ENCODE assay signal across 8 cellular contexts in genomic region chr1:222643937-222644648, GRCh38.
DNase-seq lines count a peak whose midpoint lies in the region; ATAC-seq and TF ChIP-seq lines count a peak whose summit lies in the region.

No MANE protein-coding gene starts in this region.

- peak; percentile 98 for DNase-seq in AG10803 (ENCODE audit: low read depth)
- DNase-seq in NCI-H345 treated with DMSO at 0.1 percent for 48 hours (lab: John Stamatoyannopoulos, UW; ENCODE audit: unreplicated experiment) = peak; percentile 92
- DNase-seq in activated CD4-positive, CD25-positive, alpha-beta regulatory T cell treated with anti-CD3 and anti-CD28 coated beads, Interleukin-2, amount 50 U/mL, for 16 hours (ENCODE audit: low read depth, low spot score) = peak; percentile 93
- DNase-seq in central memory CD8-positive, alpha-beta T cell (ENCODE audit: low spot score in 2 of 2) = peak; percentile 93 to 98
- peak; percentile 99 for DNase-seq in inferior parietal cortex (ENCODE audit: extremely low spot score)
- DNase-seq in smooth muscle cell of the brain vasculature (ENCODE audit: low read depth, low spot score) = peak; percentile 97

- ATAC-seq in GM19035 (IDR thresholded peaks at IDR 0.05; ENCODE audit: unreplicated experiment) = peak; percentile 98
- peak; percentile 97 for ATAC-seq in HG03342 (IDR thresholded peaks at IDR 0.05; ENCODE audit: unreplicated experiment)
- peak; percentile 93 for ATAC-seq in central memory CD8-positive, alpha-beta T cell (replicated peaks; ENCODE audit: extremely low read depth, poor library complexity, severe bottlenecking)

- no peaks in the 10 kb centered on the region for H3K9me3 Mint-ChIP-seq in central memory CD8-positive, alpha-beta T cell

- H3K36me3 Mint-ChIP-seq in central memory CD8-positive, alpha-beta T cell (ENCODE audit: insufficient read depth) = peaks cover 30% of the 10 kb centered on the region

- H3K4me3 ChIP-seq in AG10803 (ENCODE audit: low read length) = peak overlapping the region; percentile 90

- peak overlapping the region; percentile 96 for H3K4me3 Mint-ChIP-seq in central memory CD8-positive, alpha-beta T cell

- peak overlapping the region; percentile 99 for H3K27ac Mint-ChIP-seq in central memory CD8-positive, alpha-beta T cell (ENCODE audit: low read depth)

- H3K4me1 Mint-ChIP-seq in central memory CD8-positive, alpha-beta T cell = peaks cover 22% of the 10 kb centered on the region

- no peak for TF ChIP-seq CTCF in AG10803 (conservative IDR thresholded peaks at IDR 0.05; ENCODE audit: low read length)

- no peaks in the 10 kb centered on the region for H3K27me3 Mint-ChIP-seq in central memory CD8-positive, alpha-beta T cell

Comparison
In these comparisons a context has a peak if more than half of its experiments do, and no peak if none do; other contexts are left out.
1. Peak in every context shown above with its lines: DNase-seq, ATAC-seq and H3K4me3 ChIP-seq.